In the genomic region with DNA sequence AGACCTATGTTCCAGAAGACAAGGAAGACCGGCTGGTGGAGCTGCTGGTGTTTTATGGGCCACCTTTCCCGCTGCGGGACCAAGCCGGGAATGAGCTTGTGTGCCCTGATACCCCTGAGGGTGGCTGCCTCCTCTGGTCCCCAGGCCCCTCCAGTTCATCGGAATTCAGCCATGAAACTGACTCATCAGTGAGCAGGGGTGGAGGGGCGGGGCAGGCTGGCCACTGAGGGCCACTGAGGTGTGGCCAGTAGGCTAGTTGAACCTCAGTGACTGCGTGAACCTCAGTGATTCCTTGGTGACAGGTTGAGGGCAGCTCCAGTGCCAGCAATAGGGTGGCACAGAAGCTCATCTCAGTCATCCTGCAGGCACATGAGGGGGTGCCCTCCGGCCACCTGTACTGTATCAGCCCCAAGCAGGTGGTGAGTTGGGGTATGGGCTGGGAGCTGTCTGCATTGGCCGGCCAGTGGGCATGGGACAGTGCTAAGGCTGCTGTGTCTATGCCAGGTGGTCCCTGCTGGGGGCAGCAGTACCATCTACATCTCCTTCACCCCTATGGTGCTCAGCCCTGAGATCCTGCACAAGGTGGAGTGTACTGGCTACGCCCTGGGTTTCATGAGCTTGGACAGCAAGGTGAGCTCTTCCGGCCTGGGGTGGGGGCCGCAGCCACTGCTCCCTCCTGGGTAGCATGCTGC, we compare ENCODE assay signal across 1 cellular context.
A peak's percentile ranks its signal among the peaks of the same experiment; 100 is the strongest.
TF ChIP-seq lines count a peak whose summit lies in the region.

No MANE protein-coding gene starts in this region.

TF ChIP-seq in HepG2, 621 proteins besides CTCF, POLR2A, EP300 and RAD21 (continued from another document and continues in another):
- TF ChIP-seq, protein P1, sequence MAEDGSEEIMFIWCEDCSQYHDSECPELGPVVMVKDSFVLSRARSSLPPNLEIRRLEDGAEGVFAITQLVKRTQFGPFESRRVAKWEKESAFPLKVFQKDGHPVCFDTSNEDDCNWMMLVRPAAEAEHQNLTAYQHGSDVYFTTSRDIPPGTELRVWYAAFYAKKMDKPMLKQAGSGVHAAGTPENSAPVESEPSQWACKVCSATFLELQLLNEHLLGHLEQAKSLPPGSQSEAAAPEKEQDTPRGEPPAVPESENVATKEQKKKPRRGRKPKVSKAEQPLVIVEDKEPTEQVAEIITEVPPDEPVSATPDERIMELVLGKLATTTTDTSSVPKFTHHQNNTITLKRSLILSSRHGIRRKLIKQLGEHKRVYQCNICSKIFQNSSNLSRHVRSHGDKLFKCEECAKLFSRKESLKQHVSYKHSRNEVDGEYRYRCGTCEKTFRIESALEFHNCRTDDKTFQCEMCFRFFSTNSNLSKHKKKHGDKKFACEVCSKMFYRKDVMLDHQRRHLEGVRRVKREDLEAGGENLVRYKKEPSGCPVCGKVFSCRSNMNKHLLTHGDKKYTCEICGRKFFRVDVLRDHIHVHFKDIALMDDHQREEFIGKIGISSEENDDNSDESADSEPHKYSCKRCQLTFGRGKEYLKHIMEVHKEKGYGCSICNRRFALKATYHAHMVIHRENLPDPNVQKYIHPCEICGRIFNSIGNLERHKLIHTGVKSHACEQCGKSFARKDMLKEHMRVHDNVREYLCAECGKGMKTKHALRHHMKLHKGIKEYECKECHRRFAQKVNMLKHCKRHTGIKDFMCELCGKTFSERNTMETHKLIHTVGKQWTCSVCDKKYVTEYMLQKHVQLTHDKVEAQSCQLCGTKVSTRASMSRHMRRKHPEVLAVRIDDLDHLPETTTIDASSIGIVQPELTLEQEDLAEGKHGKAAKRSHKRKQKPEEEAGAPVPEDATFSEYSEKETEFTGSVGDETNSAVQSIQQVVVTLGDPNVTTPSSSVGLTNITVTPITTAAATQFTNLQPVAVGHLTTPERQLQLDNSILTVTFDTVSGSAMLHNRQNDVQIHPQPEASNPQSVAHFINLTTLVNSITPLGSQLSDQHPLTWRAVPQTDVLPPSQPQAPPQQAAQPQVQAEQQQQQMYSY (CRISPR knock-in tag; IDR thresholded peaks at IDR 0.05), result no peak
- TF ChIP-seq, protein P2, sequence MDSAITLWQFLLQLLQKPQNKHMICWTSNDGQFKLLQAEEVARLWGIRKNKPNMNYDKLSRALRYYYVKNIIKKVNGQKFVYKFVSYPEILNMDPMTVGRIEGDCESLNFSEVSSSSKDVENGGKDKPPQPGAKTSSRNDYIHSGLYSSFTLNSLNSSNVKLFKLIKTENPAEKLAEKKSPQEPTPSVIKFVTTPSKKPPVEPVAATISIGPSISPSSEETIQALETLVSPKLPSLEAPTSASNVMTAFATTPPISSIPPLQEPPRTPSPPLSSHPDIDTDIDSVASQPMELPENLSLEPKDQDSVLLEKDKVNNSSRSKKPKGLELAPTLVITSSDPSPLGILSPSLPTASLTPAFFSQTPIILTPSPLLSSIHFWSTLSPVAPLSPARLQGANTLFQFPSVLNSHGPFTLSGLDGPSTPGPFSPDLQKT (CRISPR knock-in tag; IDR thresholded peaks at IDR 0.05; ENCODE audit: borderline replicate concordance), result no peak
- TF ChIP-seq, protein P3, sequence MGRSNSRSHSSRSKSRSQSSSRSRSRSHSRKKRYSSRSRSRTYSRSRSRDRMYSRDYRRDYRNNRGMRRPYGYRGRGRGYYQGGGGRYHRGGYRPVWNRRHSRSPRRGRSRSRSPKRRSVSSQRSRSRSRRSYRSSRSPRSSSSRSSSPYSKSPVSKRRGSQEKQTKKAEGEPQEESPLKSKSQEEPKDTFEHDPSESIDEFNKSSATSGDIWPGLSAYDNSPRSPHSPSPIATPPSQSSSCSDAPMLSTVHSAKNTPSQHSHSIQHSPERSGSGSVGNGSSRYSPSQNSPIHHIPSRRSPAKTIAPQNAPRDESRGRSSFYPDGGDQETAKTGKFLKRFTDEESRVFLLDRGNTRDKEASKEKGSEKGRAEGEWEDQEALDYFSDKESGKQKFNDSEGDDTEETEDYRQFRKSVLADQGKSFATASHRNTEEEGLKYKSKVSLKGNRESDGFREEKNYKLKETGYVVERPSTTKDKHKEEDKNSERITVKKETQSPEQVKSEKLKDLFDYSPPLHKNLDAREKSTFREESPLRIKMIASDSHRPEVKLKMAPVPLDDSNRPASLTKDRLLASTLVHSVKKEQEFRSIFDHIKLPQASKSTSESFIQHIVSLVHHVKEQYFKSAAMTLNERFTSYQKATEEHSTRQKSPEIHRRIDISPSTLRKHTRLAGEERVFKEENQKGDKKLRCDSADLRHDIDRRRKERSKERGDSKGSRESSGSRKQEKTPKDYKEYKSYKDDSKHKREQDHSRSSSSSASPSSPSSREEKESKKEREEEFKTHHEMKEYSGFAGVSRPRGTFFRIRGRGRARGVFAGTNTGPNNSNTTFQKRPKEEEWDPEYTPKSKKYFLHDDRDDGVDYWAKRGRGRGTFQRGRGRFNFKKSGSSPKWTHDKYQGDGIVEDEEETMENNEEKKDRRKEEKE (IDR thresholded peaks at IDR 0.05), result no peak
- TF ChIP-seq PITX1 (CRISPR knock-in tag; IDR thresholded peaks at IDR 0.05), result peak; percentile 33; the same call in 1 of the 2 replicates
- no peak for TF ChIP-seq MZF1 (CRISPR knock-in tag; IDR thresholded peaks at IDR 0.05; ENCODE audit: borderline replicate concordance)
- no peak for TF ChIP-seq RBM39 (IDR thresholded peaks at IDR 0.05; ENCODE audit: low read depth, low read length, poor library complexity, severe bottlenecking)
- no peak for TF ChIP-seq PHF5A (CRISPR knock-in tag; IDR thresholded peaks at IDR 0.05; ENCODE audit: low read depth, unreplicated experiment)
- TF ChIP-seq NR2F2 (IDR thresholded peaks at IDR 0.05; ENCODE audit: borderline replicate concordance, low read depth), result peak; percentile 20; the same call in 1 of the 2 replicates
- TF ChIP-seq SIX1 (CRISPR knock-in tag; IDR thresholded peaks at IDR 0.05; ENCODE audit: borderline replicate concordance), result no peak
- TF ChIP-seq TCF7 (IDR thresholded peaks at IDR 0.05; ENCODE audit: low read depth), result no peak
- TF ChIP-seq FLYWCH1 (CRISPR knock-in tag; IDR thresholded peaks at IDR 0.05), result no peak
- no peak for TF ChIP-seq CENPT (CRISPR knock-in tag; IDR thresholded peaks at IDR 0.05; ENCODE audit: low read depth)
- no peak for TF ChIP-seq SP4 (CRISPR knock-in tag; IDR thresholded peaks at IDR 0.05)
- TF ChIP-seq, protein P4, sequence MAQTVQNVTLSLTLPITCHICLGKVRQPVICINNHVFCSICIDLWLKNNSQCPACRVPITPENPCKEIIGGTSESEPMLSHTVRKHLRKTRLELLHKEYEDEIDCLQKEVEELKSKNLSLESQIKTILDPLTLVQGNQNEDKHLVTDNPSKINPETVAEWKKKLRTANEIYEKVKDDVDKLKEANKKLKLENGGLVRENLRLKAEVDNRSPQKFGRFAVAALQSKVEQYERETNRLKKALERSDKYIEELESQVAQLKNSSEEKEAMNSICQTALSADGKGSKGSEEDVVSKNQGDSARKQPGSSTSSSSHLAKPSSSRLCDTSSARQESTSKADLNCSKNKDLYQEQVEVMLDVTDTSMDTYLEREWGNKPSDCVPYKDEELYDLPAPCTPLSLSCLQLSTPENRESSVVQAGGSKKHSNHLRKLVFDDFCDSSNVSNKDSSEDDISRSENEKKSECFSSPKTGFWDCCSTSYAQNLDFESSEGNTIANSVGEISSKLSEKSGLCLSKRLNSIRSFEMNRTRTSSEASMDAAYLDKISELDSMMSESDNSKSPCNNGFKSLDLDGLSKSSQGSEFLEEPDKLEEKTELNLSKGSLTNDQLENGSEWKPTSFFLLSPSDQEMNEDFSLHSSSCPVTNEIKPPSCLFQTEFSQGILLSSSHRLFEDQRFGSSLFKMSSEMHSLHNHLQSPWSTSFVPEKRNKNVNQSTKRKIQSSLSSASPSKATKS (CRISPR knock-in tag; IDR thresholded peaks at IDR 0.05), result no peak
- no peak for TF ChIP-seq MBNL3 (CRISPR knock-in tag; conservative IDR thresholded peaks at IDR 0.05)
- no peak for TF ChIP-seq SOX5 (CRISPR knock-in tag; IDR thresholded peaks at IDR 0.05; ENCODE audit: borderline replicate concordance)
- TF ChIP-seq ZNF556 (CRISPR knock-in tag; IDR thresholded peaks at IDR 0.05; ENCODE audit: borderline replicate concordance), result no peak
- TF ChIP-seq, protein P5, sequence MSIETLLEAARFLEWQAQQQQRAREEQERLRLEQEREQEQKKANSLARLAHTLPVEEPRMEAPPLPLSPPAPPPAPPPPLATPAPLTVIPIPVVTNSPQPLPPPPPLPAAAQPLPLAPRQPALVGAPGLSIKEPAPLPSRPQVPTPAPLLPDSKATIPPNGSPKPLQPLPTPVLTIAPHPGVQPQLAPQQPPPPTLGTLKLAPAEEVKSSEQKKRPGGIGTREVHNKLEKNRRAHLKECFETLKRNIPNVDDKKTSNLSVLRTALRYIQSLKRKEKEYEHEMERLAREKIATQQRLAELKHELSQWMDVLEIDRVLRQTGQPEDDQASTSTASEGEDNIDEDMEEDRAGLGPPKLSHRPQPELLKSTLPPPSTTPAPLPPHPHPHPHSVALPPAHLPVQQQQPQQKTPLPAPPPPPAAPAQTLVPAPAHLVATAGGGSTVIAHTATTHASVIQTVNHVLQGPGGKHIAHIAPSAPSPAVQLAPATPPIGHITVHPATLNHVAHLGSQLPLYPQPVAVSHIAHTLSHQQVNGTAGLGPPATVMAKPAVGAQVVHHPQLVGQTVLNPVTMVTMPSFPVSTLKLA (IDR thresholded peaks at IDR 0.05), result no peak
- peak; percentile 43 for TF ChIP-seq POLR2G (IDR thresholded peaks at IDR 0.05; ENCODE audit: low read depth, low read length)
- TF ChIP-seq, protein P6, sequence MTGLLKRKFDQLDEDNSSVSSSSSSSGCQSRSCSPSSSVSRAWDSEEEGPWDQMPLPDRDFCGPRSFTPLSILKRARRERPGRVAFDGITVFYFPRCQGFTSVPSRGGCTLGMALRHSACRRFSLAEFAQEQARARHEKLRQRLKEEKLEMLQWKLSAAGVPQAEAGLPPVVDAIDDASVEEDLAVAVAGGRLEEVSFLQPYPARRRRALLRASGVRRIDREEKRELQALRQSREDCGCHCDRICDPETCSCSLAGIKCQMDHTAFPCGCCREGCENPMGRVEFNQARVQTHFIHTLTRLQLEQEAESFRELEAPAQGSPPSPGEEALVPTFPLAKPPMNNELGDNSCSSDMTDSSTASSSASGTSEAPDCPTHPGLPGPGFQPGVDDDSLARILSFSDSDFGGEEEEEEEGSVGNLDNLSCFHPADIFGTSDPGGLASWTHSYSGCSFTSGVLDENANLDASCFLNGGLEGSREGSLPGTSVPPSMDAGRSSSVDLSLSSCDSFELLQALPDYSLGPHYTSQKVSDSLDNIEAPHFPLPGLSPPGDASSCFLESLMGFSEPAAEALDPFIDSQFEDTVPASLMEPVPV (CRISPR knock-in tag; IDR thresholded peaks at IDR 0.05), result no peak
- TF ChIP-seq TMF1 (CRISPR knock-in tag; IDR thresholded peaks at IDR 0.05; ENCODE audit: low read depth), result 0 out of 2 replicates have a peak, but pooled peaks have one; percentile 23
- TF ChIP-seq, protein P7, sequence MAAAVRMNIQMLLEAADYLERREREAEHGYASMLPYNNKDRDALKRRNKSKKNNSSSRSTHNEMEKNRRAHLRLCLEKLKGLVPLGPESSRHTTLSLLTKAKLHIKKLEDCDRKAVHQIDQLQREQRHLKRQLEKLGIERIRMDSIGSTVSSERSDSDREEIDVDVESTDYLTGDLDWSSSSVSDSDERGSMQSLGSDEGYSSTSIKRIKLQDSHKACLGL (CRISPR knock-in tag; IDR thresholded peaks at IDR 0.05), result 0 out of 2 replicates have a peak, but pooled peaks have one; percentile 31
- peak; percentile 46 for TF ChIP-seq RBM22 (optimal IDR thresholded peaks at IDR 0.05; ENCODE audit: low read length)
- TF ChIP-seq, protein P8, sequence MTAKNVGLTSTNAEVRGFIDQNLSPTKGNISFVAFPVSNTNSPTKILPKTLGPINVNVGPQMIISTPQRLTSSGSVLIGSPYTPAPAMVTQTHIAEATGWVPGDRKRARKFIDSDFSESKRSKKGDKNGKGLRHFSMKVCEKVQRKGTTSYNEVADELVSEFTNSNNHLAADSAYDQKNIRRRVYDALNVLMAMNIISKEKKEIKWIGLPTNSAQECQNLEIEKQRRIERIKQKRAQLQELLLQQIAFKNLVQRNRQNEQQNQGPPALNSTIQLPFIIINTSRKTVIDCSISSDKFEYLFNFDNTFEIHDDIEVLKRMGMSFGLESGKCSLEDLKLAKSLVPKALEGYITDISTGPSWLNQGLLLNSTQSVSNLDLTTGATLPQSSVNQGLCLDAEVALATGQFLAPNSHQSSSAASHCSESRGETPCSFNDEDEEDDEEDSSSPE (CRISPR knock-in tag; IDR thresholded peaks at IDR 0.05), result no peak
- TF ChIP-seq REL (CRISPR knock-in tag; conservative IDR thresholded peaks at IDR 0.05), result peak; percentile 60; the same call in 1 of the 2 replicates
- TF ChIP-seq, protein P9, sequence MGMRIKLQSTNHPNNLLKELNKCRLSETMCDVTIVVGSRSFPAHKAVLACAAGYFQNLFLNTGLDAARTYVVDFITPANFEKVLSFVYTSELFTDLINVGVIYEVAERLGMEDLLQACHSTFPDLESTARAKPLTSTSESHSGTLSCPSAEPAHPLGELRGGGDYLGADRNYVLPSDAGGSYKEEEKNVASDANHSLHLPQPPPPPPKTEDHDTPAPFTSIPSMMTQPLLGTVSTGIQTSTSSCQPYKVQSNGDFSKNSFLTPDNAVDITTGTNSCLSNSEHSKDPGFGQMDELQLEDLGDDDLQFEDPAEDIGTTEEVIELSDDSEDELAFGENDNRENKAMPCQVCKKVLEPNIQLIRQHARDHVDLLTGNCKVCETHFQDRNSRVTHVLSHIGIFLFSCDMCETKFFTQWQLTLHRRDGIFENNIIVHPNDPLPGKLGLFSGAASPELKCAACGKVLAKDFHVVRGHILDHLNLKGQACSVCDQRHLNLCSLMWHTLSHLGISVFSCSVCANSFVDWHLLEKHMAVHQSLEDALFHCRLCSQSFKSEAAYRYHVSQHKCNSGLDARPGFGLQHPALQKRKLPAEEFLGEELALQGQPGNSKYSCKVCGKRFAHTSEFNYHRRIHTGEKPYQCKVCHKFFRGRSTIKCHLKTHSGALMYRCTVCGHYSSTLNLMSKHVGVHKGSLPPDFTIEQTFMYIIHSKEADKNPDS (CRISPR knock-in tag; IDR thresholded peaks at IDR 0.05), result 0 out of 2 replicates have a peak, but pooled peaks have one; percentile 2
- TF ChIP-seq ZNF883 (CRISPR knock-in tag; IDR thresholded peaks at IDR 0.05; ENCODE audit: not compliant biosample characterization), result peak; percentile 18
- TF ChIP-seq KAT2B (IDR thresholded peaks at IDR 0.05; ENCODE audit: borderline replicate concordance, low read depth, low read length), result no peak
- no peak for TF ChIP-seq ZNF30 (CRISPR knock-in tag; IDR thresholded peaks at IDR 0.05)
- TF ChIP-seq, protein P10, sequence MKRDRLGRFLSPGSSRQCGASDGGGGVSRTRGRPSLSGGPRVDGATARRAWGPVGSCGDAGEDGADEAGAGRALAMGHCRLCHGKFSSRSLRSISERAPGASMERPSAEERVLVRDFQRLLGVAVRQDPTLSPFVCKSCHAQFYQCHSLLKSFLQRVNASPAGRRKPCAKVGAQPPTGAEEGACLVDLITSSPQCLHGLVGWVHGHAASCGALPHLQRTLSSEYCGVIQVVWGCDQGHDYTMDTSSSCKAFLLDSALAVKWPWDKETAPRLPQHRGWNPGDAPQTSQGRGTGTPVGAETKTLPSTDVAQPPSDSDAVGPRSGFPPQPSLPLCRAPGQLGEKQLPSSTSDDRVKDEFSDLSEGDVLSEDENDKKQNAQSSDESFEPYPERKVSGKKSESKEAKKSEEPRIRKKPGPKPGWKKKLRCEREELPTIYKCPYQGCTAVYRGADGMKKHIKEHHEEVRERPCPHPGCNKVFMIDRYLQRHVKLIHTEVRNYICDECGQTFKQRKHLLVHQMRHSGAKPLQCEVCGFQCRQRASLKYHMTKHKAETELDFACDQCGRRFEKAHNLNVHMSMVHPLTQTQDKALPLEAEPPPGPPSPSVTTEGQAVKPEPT (CRISPR knock-in tag; IDR thresholded peaks at IDR 0.05; ENCODE audit: low read depth), result no peak
